1 cellular context compared by ENCODE assay signal in the genomic region with DNA sequence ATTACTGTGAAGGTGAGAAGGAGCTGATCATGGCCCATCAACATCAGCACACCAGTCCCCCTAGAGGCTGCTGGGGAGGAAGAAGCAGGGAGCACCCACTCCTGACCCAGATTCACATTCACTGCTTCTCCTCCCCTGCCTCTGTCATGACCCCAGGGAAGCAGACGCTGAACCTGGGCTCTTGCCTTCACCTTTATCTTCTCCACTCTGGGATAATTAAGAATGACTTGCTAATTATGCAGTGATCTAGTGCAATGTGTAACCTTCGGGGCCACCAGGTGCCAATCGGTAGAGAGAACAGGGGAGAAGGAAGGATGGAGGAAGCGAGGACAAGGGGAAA.
TF ChIP-seq lines count a peak whose summit lies in the region.

No MANE protein-coding gene starts in this region.

TF ChIP-seq in H1, 55 proteins besides CTCF, POLR2A, EP300 and RAD21:
- TF ChIP-seq E2F6 (IDR thresholded peaks at IDR 0.05) (no peak), JUND (IDR thresholded peaks at IDR 0.05; ENCODE audit: low read length) (no peak), SUZ12 (IDR thresholded peaks at IDR 0.05; ENCODE audit: low read length) (no peak), EZH2 (IDR thresholded peaks at IDR 0.05; ENCODE audit: low read depth, low read length, severe bottlenecking) (no peak), RBBP5 (IDR thresholded peaks at IDR 0.05; ENCODE audit: borderline replicate concordance, low read depth, low read length) (no peak), JUN (IDR thresholded peaks at IDR 0.05; ENCODE audit: low read depth, low read length) (no peak), CBX8 (IDR thresholded peaks at IDR 0.05; ENCODE audit: borderline replicate concordance, low read depth, low read length) (no peak), RNF2 (IDR thresholded peaks at IDR 0.05; ENCODE audit: borderline replicate concordance, low read depth, low read length, missing control alignments, poor library complexity, severe bottlenecking) (no peak), SP2 (IDR thresholded peaks at IDR 0.05; ENCODE audit: low read length) (no peak), KDM5A (IDR thresholded peaks at IDR 0.05; ENCODE audit: low read length) (no peak)
- TF ChIP-seq, protein P1, sequence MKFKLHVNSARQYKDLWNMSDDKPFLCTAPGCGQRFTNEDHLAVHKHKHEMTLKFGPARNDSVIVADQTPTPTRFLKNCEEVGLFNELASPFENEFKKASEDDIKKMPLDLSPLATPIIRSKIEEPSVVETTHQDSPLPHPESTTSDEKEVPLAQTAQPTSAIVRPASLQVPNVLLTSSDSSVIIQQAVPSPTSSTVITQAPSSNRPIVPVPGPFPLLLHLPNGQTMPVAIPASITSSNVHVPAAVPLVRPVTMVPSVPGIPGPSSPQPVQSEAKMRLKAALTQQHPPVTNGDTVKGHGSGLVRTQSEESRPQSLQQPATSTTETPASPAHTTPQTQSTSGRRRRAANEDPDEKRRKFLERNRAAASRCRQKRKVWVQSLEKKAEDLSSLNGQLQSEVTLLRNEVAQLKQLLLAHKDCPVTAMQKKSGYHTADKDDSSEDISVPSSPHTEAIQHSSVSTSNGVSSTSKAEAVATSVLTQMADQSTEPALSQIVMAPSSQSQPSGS (IDR thresholded peaks at IDR 0.05; ENCODE audit: low read length): no peak
